ENCODE assay signal across 1 cellular context in the genomic region with DNA sequence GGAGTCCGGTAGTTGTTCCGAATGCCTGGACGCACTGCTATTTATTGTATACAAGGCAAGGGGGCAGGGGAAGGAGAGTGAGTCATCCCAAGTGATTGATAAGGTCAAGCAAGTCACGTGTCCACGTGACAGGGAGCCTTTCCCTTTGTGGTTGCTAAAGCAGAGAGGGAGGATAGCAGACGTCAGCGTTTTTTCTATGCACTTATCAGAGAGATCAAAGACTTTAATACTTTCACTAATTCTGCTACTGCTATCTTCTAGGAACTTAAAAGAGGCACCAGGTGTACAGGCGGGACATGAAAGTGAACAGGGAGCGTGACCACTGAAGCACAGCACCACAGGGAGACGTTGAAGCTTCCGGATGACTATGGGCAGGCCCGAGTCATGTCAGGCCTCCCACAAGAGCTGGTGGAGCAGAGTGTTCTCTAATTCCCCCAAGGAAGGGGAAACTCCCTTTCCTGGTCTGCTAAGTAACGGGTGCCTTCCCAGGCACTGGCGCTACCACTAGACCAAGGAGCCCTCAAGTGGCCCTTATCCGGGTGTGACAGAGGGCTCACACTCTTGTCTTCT.
A peak's percentile ranks its signal among the peaks of the same experiment; 100 is the strongest.
TF ChIP-seq lines count a peak whose summit lies in the region.

No MANE protein-coding gene starts in this region.

TF ChIP-seq in GM12878, 131 proteins besides CTCF, POLR2A, EP300 and RAD21:
- TF ChIP-seq TCF7 (IDR thresholded peaks at IDR 0.05; ENCODE audit: borderline replicate concordance), result peak; percentile 46; the same call in 1 of the 2 replicates
- TF ChIP-seq BHLHE40 (IDR thresholded peaks at IDR 0.05; ENCODE audit: borderline replicate concordance in 1 of 2, low read depth in 2 of 2, low read length in 1 of 2), result peak in 1 of 2 experiments; percentile 46; a peak in 1 of 4 replicates
TF ChIP-seq in GM12878: peak in this region for 2; not testable (repeated sequence) for 129.
